In the genomic region with DNA sequence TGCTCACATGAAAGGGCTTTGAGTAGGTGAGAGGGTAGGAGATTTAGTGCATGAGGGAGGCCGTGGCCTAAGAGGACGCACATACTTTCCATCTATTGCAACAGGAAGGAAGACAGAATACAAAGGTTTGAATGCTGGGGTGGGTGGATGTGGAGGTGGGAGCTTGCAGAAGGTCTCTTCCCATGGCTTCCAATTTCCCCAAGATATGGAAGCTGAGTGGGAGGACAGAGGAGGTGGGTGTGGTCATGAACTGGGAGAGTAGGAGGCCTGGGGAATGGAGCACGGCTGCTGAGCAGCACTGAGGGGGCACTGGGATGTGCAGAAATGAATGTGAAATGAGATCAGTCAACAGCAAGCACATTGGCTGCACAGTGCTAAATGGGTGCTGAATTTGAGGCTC, we compare ENCODE assay signal across 24 cellular contexts.
DNase-seq lines count a peak whose midpoint lies in the region; ATAC-seq lines count a peak whose summit lies in the region.
"Had no signal": no experiment of that assay in that cellular context is flagged by ENCODE, and none has a peak within 500 bp of the region (broad histone marks: within the 10 kb centered on the region; RNA-seq: fewer than 3 reads in every experiment).

No MANE protein-coding gene starts in this region.

- no peak overlapping the region for H3K4me3 Mint-ChIP-seq in activated T-cell treated with anti-CD3 and anti-CD28 coated beads, Interleukin-2, amount 50 U/mL, for 24 hours
- peak overlapping the region in 5 of 7 donors; percentile 17 to 74 (median 55) for H3K4me3 Mint-ChIP-seq in CD8-positive, alpha-beta memory T cell
- peak overlapping the region; percentile 1 for H3K4me3 Mint-ChIP-seq in activated naive CD8-positive, alpha-beta T cell treated with anti-CD3 and anti-CD28 coated beads, Interleukin-2, amount 50 U/mL, for 24 hours
- peak overlapping the region; percentile 13 for H3K4me3 Mint-ChIP-seq in stimulated activated effector memory CD8-positive, alpha-beta T cell treated with anti-CD3 and anti-CD28 coated beads, Interleukin-12 subunit alpha, Interleukin-12 subunit beta, amount 100 ng/mL, for 72 hours
- H3K4me3 Mint-ChIP-seq: activated T-cell treated with anti-CD3 and anti-CD28 coated beads, Interleukin-2, amount 50 U/mL, for 4 hours; memory B cell; neural crest cell; T-helper 1 cell treated with Interleukin-12 subunit alpha and Interleukin-12 subunit beta and Interleukin-4 antibody, amounts not matched to agents 30 μg/mL and 1 μg/mL, for 36 hours had no signal

- peaks cover 54% of the 10 kb centered on the region for H3K4me1 ChIP-seq in CD8-positive, alpha-beta memory T cell (ENCODE audit: insufficient read depth, low read length)
- H3K4me1 ChIP-seq: parathyroid adenoma, right atrium auricular region, stomach, thyroid gland had no signal

- ATAC-seq in activated naive CD8-positive, alpha-beta T cell treated with anti-CD3 and anti-CD28 coated beads, Interleukin-2, amount 50 U/mL, for 24 hours, result peak; percentile 70
- peak; percentile 57 for ATAC-seq in stimulated activated effector memory CD8-positive, alpha-beta T cell treated with anti-CD3 and anti-CD28 coated beads, Interleukin-12 subunit alpha, Interleukin-12 subunit beta, amount 100 ng/mL, for 72 hours
- ATAC-seq: left lobe of liver had no signal

- H3K36me3 Mint-ChIP-seq in activated T-cell treated with anti-CD3 and anti-CD28 coated beads, Interleukin-2, amount 50 U/mL, for 24 hours (ENCODE audit: low read depth), result peaks cover 24% of the 10 kb centered on the region
- peaks cover 35 to 66% (median 44%) of the 10 kb centered on the region in 3 donors for H3K36me3 Mint-ChIP-seq in CD8-positive, alpha-beta memory T cell
- peaks cover 15% of the 10 kb centered on the region for H3K36me3 Mint-ChIP-seq in activated naive CD8-positive, alpha-beta T cell treated with anti-CD3 and anti-CD28 coated beads, Interleukin-2, amount 50 U/mL, for 24 hours (ENCODE audit: low read depth)
- H3K36me3 Mint-ChIP-seq in stimulated activated effector memory CD8-positive, alpha-beta T cell treated with anti-CD3 and anti-CD28 coated beads, Interleukin-12 subunit alpha, Interleukin-12 subunit beta, amount 100 ng/mL, for 72 hours, result no peaks in the 10 kb centered on the region

- peaks cover 66% of the 10 kb centered on the region for H3K4me1 Mint-ChIP-seq in activated T-cell treated with anti-CD3 and anti-CD28 coated beads, Interleukin-2, amount 50 U/mL, for 24 hours (ENCODE audit: low read depth)
- H3K4me1 Mint-ChIP-seq in CD8-positive, alpha-beta memory T cell, result peaks cover 84 to 95% (median 94%) of the 10 kb centered on the region in 3 donors
- H3K4me1 Mint-ChIP-seq in activated naive CD8-positive, alpha-beta T cell treated with anti-CD3 and anti-CD28 coated beads, Interleukin-2, amount 50 U/mL, for 24 hours, result peaks cover 57% of the 10 kb centered on the region
- H3K4me1 Mint-ChIP-seq in stimulated activated effector memory CD8-positive, alpha-beta T cell treated with anti-CD3 and anti-CD28 coated beads, Interleukin-12 subunit alpha, Interleukin-12 subunit beta, amount 100 ng/mL, for 72 hours, result peaks cover 81% of the 10 kb centered on the region
- H3K4me1 Mint-ChIP-seq: neural crest cell had no signal

- H3K4me3 ChIP-seq in CD8-positive, alpha-beta memory T cell (ENCODE audit: low read length), result no peak overlapping the region
- H3K4me3 ChIP-seq: right atrium auricular region, stomach, thyroid gland had no signal

- H3K9me3 ChIP-seq in CD8-positive, alpha-beta memory T cell (ENCODE audit: low read length), result no peaks in the 10 kb centered on the region
- H3K9me3 ChIP-seq: thyroid gland had no signal

- H3K27ac ChIP-seq in CD8-positive, alpha-beta memory T cell (ENCODE audit: low read depth, low read length), result no peak overlapping the region
- H3K27ac ChIP-seq: parathyroid adenoma, right atrium auricular region, stomach, thyroid gland had no signal

- H3K27me3 Mint-ChIP-seq in activated T-cell treated with anti-CD3 and anti-CD28 coated beads, Interleukin-2, amount 50 U/mL, for 24 hours, result no peaks in the 10 kb centered on the region
- no peaks in the 10 kb centered on the region for H3K27me3 Mint-ChIP-seq in CD8-positive, alpha-beta memory T cell
- H3K27me3 Mint-ChIP-seq in activated naive CD8-positive, alpha-beta T cell treated with anti-CD3 and anti-CD28 coated beads, Interleukin-2, amount 50 U/mL, for 24 hours, result no peaks in the 10 kb centered on the region
- H3K27me3 Mint-ChIP-seq: memory B cell had no signal

- peaks cover 3% of the 10 kb centered on the region for H3K9me3 Mint-ChIP-seq in activated T-cell treated with anti-CD3 and anti-CD28 coated beads, Interleukin-2, amount 50 U/mL, for 24 hours
- peaks cover 0 to 3% (median 0%) of the 10 kb centered on the region in 5 donors for H3K9me3 Mint-ChIP-seq in CD8-positive, alpha-beta memory T cell
- H3K9me3 Mint-ChIP-seq in activated naive CD8-positive, alpha-beta T cell treated with anti-CD3 and anti-CD28 coated beads, Interleukin-2, amount 50 U/mL, for 24 hours, result peaks cover 9% of the 10 kb centered on the region
- peaks cover 3% of the 10 kb centered on the region for H3K9me3 Mint-ChIP-seq in stimulated activated effector memory CD8-positive, alpha-beta T cell treated with anti-CD3 and anti-CD28 coated beads, Interleukin-12 subunit alpha, Interleukin-12 subunit beta, amount 100 ng/mL, for 72 hours
- H3K9me3 Mint-ChIP-seq: activated T-cell treated with anti-CD3 and anti-CD28 coated beads, Interleukin-2, amount 50 U/mL, for 4 hours had no signal

- H3K27ac Mint-ChIP-seq in activated T-cell treated with anti-CD3 and anti-CD28 coated beads, Interleukin-2, amount 50 U/mL, for 24 hours, result peak overlapping the region; percentile 88
- peak overlapping the region in 7 of 8 donors; percentile 72 to 92 (median 79) for H3K27ac Mint-ChIP-seq in CD8-positive, alpha-beta memory T cell
- H3K27ac Mint-ChIP-seq in activated naive CD8-positive, alpha-beta T cell treated with anti-CD3 and anti-CD28 coated beads, Interleukin-2, amount 50 U/mL, for 24 hours, result peak overlapping the region; percentile 83
- H3K27ac Mint-ChIP-seq in stimulated activated effector memory CD8-positive, alpha-beta T cell treated with anti-CD3 and anti-CD28 coated beads, Interleukin-12 subunit alpha, Interleukin-12 subunit beta, amount 100 ng/mL, for 72 hours, result peak overlapping the region; percentile 70
- H3K27ac Mint-ChIP-seq: memory B cell; T-helper 1 cell treated with Interleukin-12 subunit alpha and Interleukin-12 subunit beta and Interleukin-4 antibody, amounts not matched to agents 30 μg/mL and 1 μg/mL, for 36 hours had no signal

- CTCF ChIA-PET in CD8-positive, alpha-beta memory T cell (lab: Charles Lee), result no interaction called here

- DNase-seq in activated T-cell treated with anti-CD3 and anti-CD28 coated beads, Interleukin-2, amount 50 U/mL, for 24 hours, result no peak
- DNase-seq in activated T-cell treated with anti-CD3 and anti-CD28 coated beads, Interleukin-2, amount 50 U/mL, for 1 hour, result no peak
- no peak for DNase-seq in CD8-positive, alpha-beta memory T cell
- DNase-seq in activated naive CD8-positive, alpha-beta T cell treated with anti-CD3 and anti-CD28 coated beads, Interleukin-2, amount 50 U/mL, for 24 hours, result no peak
- DNase-seq in stimulated activated effector memory CD8-positive, alpha-beta T cell treated with anti-CD3 and anti-CD28 coated beads, Interleukin-12 subunit alpha, Interleukin-12 subunit beta, amount 100 ng/mL, for 72 hours (ENCODE audit: low spot score in 2 of 2), result no peak
- DNase-seq in effector CD8-positive, alpha-beta T cell (lab: John Stamatoyannopoulos, UW), result no peak
- DNase-seq in NOMO-1 treated with DMSO at 0.1 percent for 48 hours (lab: John Stamatoyannopoulos, UW; ENCODE audit: unreplicated experiment) (no peak), GF-D8 (lab: John Stamatoyannopoulos, UW) (no peak)
- DNase-seq: activated T-cell treated with anti-CD3 and anti-CD28 coated beads, Interleukin-2, amount 50 U/mL, for 4 hours; cortex of kidney; DMS153; H7; NCI-H1436; NCI-H2081; NCI-H524 treated with DMSO at 0.1 percent for 48 hours; small intestine; stomach; thyroid gland had no signal

- peaks cover 2% of the 10 kb centered on the region for H3K36me3 ChIP-seq in CD8-positive, alpha-beta memory T cell (ENCODE audit: insufficient read depth, low read length)
- H3K36me3 ChIP-seq: right atrium auricular region, stomach, thyroid gland had no signal

- H3K27me3 ChIP-seq in CD8-positive, alpha-beta memory T cell (ENCODE audit: insufficient read depth, low read length, poor library complexity, severe bottlenecking), result no peaks in the 10 kb centered on the region
- H3K27me3 ChIP-seq: right atrium auricular region, stomach, thyroid gland had no signal

- POLR2A ChIA-PET in CD8-positive, alpha-beta memory T cell (lab: Charles Lee), result no interaction called here
